In genomic region chr2:98869868-98870267, GRCh38 we compare ENCODE assay signal across 12 cellular contexts.
DNase-seq lines count a peak whose midpoint lies in the region; ATAC-seq, FAIRE-seq and TF ChIP-seq lines count a peak whose summit lies in the region.
"Had no signal": no experiment of that assay in that cellular context is flagged by ENCODE, and none has a peak within 500 bp of the region (broad histone marks: within the 10 kb centered on the region; RNA-seq: fewer than 3 reads in every experiment).

No MANE protein-coding gene starts in this region.

- H3K36me3 Mint-ChIP-seq in stimulated activated naive B cell treated with anti-CD40 and anti-IgM and Interleukin-4, amounts not matched to agents 10 μg/mL and 1 μg/mL and 100 μg/mL, for 72 hours = no peaks in the 10 kb centered on the region

- H3K4me1 ChIP-seq in breast epithelium (no peaks in the 10 kb centered on the region), pancreas (peaks cover 12 to 25% (median 22%) of the 10 kb centered on the region in 3 donors), osteoblast (ENCODE audit: insufficient read depth, low read length) (peaks cover 14% of the 10 kb centered on the region)

- no peaks in the 10 kb centered on the region for H3K4me1 Mint-ChIP-seq in stimulated activated naive B cell treated with anti-CD40 and anti-IgM and Interleukin-4, amounts not matched to agents 10 μg/mL and 1 μg/mL and 100 μg/mL, for 72 hours

- H3K36me3 ChIP-seq in breast epithelium = no peaks in the 10 kb centered on the region
- no peaks in the 10 kb centered on the region for H3K36me3 ChIP-seq in pancreas
- no peaks in the 10 kb centered on the region for H3K36me3 ChIP-seq in osteoblast (ENCODE audit: insufficient read depth, low read length)
- H3K36me3 ChIP-seq: thoracic aorta had no signal

- H3K27me3 ChIP-seq in breast epithelium = no peaks in the 10 kb centered on the region
- no peaks in the 10 kb centered on the region for H3K27me3 ChIP-seq in pancreas
- H3K27me3 ChIP-seq in osteoblast (ENCODE audit: insufficient read depth, low read length) = peaks cover 3% of the 10 kb centered on the region

- TF ChIP-seq CTCF in GM13977 (IDR thresholded peaks at IDR 0.05; ENCODE audit: extremely low read depth, insufficient read depth, missing control alignments) (no peak), breast epithelium (IDR thresholded peaks at IDR 0.05) (peak in 2 of 3 donors; percentile 1 to 33), pancreas (IDR thresholded peaks at IDR 0.05) (no peak), osteoblast (IDR thresholded peaks at IDR 0.05; ENCODE audit: extremely low read depth, low read depth, low read length) (no peak)

- H3K4me3 ChIP-seq in breast epithelium (peak overlapping the region in 2 of 3 donors; percentile 42 to 48), pancreas (peak overlapping the region in 2 of 4 donors; percentile 29 to 42), osteoblast (ENCODE audit: insufficient read depth, low read length) (no peak overlapping the region)
- H3K4me3 ChIP-seq: thoracic aorta had no signal

- peak overlapping the region; percentile 91 for H3K27ac ChIP-seq in breast epithelium
- H3K27ac ChIP-seq in pancreas = peak overlapping the region; percentile 82 to 93 (median 86)
- no peak overlapping the region for H3K27ac ChIP-seq in osteoblast (ENCODE audit: low read depth, low read length)
- H3K27ac ChIP-seq: thoracic aorta had no signal

- no peaks in the 10 kb centered on the region for H3K9me3 Mint-ChIP-seq in stimulated activated naive B cell treated with anti-CD40 and anti-IgM and Interleukin-4, amounts not matched to agents 10 μg/mL and 1 μg/mL and 100 μg/mL, for 72 hours

- H3K79me2 ChIP-seq in osteoblast (ENCODE audit: insufficient read depth, low read length) = no peaks in the 10 kb centered on the region

- no peak for TF ChIP-seq POLR2A in breast epithelium (IDR thresholded peaks at IDR 0.05)

- no peak overlapping the region for H3K27ac Mint-ChIP-seq in stimulated activated naive B cell treated with anti-CD40 and anti-IgM and Interleukin-4, amounts not matched to agents 10 μg/mL and 1 μg/mL and 100 μg/mL, for 72 hours

- ATAC-seq in pancreas (peak; percentile 85 to 91 (median 90)), GM21529 (IDR thresholded peaks at IDR 0.05; ENCODE audit: unreplicated experiment) (no peak)
- ATAC-seq in stimulated activated naive B cell treated with anti-CD40 and anti-IgM and Interleukin-4, amounts not matched to agents 10 μg/mL and 1 μg/mL and 100 μg/mL, for 72 hours (replicated peaks) = no peak

- no peak overlapping the region for H3K4me2 ChIP-seq in osteoblast (ENCODE audit: insufficient read depth, low read length)
- H3K4me2 ChIP-seq: SK-N-SH had no signal

- H3K4me3 Mint-ChIP-seq in stimulated activated naive B cell treated with anti-CD40 and anti-IgM and Interleukin-4, amounts not matched to agents 10 μg/mL and 1 μg/mL and 100 μg/mL, for 72 hours = no peak overlapping the region

- peaks cover 0 to 12% of the 10 kb centered on the region in 2 donors for H3K27me3 Mint-ChIP-seq in stimulated activated naive B cell treated with anti-CD40 and anti-IgM and Interleukin-4, amounts not matched to agents 10 μg/mL and 1 μg/mL and 100 μg/mL, for 72 hours

- no peaks in the 10 kb centered on the region for H4K20me1 ChIP-seq in osteoblast (ENCODE audit: insufficient read depth, low read length)

- intact Hi-C loops in breast epithelium (cut with DNase I; ENCODE audit: low total_unique reads) = no loop called here
- intact Hi-C loops in pancreas (cut with DNase I) = no loop called here

- in situ Hi-C loops in GM13977 (cut with MboI; ENCODE audit: low pct_unique_long_range_greater_than_20kb, low sequenced_read_pairs, unreplicated experiment) = no loop called here

- H2AFZ ChIP-seq in osteoblast (ENCODE audit: low read length) = no peak overlapping the region

- H3K9me3 ChIP-seq in breast epithelium (no peaks in the 10 kb centered on the region), pancreas (no peaks in the 10 kb centered on the region), osteoblast (ENCODE audit: low read depth, low read length) (no peaks in the 10 kb centered on the region)
- H3K9me3 ChIP-seq: SK-N-SH, thoracic aorta had no signal

- 10 to 12% methylated on average over 4 of the region's 4 CpGs for WGBS in pancreas, 2 donors

- FAIRE-seq in pancreas (lab: Jason Lieb, UNC) = no peak
- FAIRE-seq: colon had no signal

- peak; percentile 12 for DNase-seq in GM13977 (ENCODE audit: low spot score)
- peak; percentile 92 for DNase-seq in NCI-H2107 (lab: John Stamatoyannopoulos, UW)
- peak; percentile 83 to 86 for DNase-seq in breast epithelium (ENCODE audit: low spot score in 2 of 2)
- peak; percentile 78 to 93 (median 90) for DNase-seq in pancreas
- DNase-seq in osteoblast (ENCODE audit: insufficient read length, low spot score, missing footprints) = no peak
- DNase-seq in NCI-H82 treated with DMSO at 0.1 percent for 48 hours (lab: John Stamatoyannopoulos, UW; ENCODE audit: unreplicated experiment) = no peak
- no peak for DNase-seq in stimulated activated naive B cell treated with anti-CD40 and anti-IgM and Interleukin-4, amounts not matched to agents 10 μg/mL and 1 μg/mL and 100 μg/mL, for 72 hours
- DNase-seq: IMR-90, SK-N-SH had no signal

Comparison
In these comparisons a context has a peak if more than half of its experiments do, and no peak if none do; other contexts are left out.
1. DNase-seq: peak in GM13977 (single experiment), NCI-H2107 (single experiment), breast epithelium (2 of 2) and pancreas (6 of 6); none in osteoblast (single experiment), NCI-H82 treated with DMSO at 0.1 percent for 48 hours (single experiment) and stimulated activated naive B cell treated with anti-CD40 and anti-IgM and Interleukin-4, amounts not matched to agents 10 μg/mL and 1 μg/mL and 100 μg/mL, for 72 hours (single experiment).
2. CTCF ChIP-seq: peak in breast epithelium (2 of 3); none in GM13977 (single experiment), pancreas (0 of 4) and osteoblast (single experiment).
3. ATAC-seq: peak in pancreas (4 of 4); none in GM21529 (single experiment) and stimulated activated naive B cell treated with anti-CD40 and anti-IgM and Interleukin-4, amounts not matched to agents 10 μg/mL and 1 μg/mL and 100 μg/mL, for 72 hours (0 of 2).